ENCODE assay signal across 8 cellular contexts in genomic region chr16:70770968-70771552, GRCh38. TPM values are rescaled to one million over a fixed set of nuclear protein-coding genes. Genes with fewer than 3 reads are reported as not detected.
DNase-seq lines count a peak whose midpoint lies in the region; ATAC-seq and TF ChIP-seq lines count a peak whose summit lies in the region.

No MANE protein-coding gene starts in this region.

- H3K9me3 Mint-ChIP-seq in activated CD8-positive, alpha-beta T cell treated with anti-CD3 and anti-CD28 coated beads for 36 hours = no peaks in the 10 kb centered on the region

- DNase-seq in AG09309 (ENCODE audit: low read depth) = no peak
- peak; percentile 78 for DNase-seq in NB4 (ENCODE audit: low read depth)
- DNase-seq in activated CD8-positive, alpha-beta T cell treated with anti-CD3 and anti-CD28 coated beads for 36 hours = peak; percentile 73
- DNase-seq in effector memory CD4-positive, alpha-beta T cell = peak in 2 of 3 donors; percentile 4 to 17
- peak; percentile 49 for DNase-seq in middle frontal gyrus (ENCODE audit: extremely low spot score, low spot score)
- peak; percentile 28 to 32 for DNase-seq in stimulated activated CD8-positive, alpha-beta memory T cell treated with anti-CD3 and anti-CD28 coated beads, Interleukin-7, amount 100 ng/mL, for 48 hours (ENCODE audit: extremely low read depth in 1 of 2, low read depth in 1 of 2)

- H3K4me1 ChIP-seq in effector memory CD4-positive, alpha-beta T cell (ENCODE audit: control insufficient read depth, insufficient read depth, low read length, poor library complexity, severe bottlenecking) = no peaks in the 10 kb centered on the region

- no peak overlapping the region for H3K4me3 Mint-ChIP-seq in activated CD8-positive, alpha-beta T cell treated with anti-CD3 and anti-CD28 coated beads for 36 hours

- peaks cover 19% of the 10 kb centered on the region for H3K36me3 Mint-ChIP-seq in activated CD8-positive, alpha-beta T cell treated with anti-CD3 and anti-CD28 coated beads for 36 hours (ENCODE audit: low read depth)

- H3K27me3 ChIP-seq in effector memory CD4-positive, alpha-beta T cell (replicated peaks; ENCODE audit: control insufficient read depth, insufficient read depth, low read length, poor library complexity, severe bottlenecking) = no peaks in the 10 kb centered on the region

- ATAC-seq in GM19035 (IDR thresholded peaks at IDR 0.05; ENCODE audit: unreplicated experiment) (peak; percentile 60), HG03095 (IDR thresholded peaks at IDR 0.05; ENCODE audit: unreplicated experiment) (no peak)
- ATAC-seq in activated CD8-positive, alpha-beta T cell treated with anti-CD3 and anti-CD28 coated beads for 36 hours = peak; percentile 97

- intact Hi-C loops in activated CD8-positive, alpha-beta T cell treated with anti-CD3 and anti-CD28 coated beads for 36 hours (cut with micrococcal nuclease) = loop anchor here (5.0 kb wide), 1 partner anchor 89 kb away; no protein-coding TSS in a partner anchor

- no peaks in the 10 kb centered on the region for H3K9me3 ChIP-seq in effector memory CD4-positive, alpha-beta T cell (ENCODE audit: control insufficient read depth, low read length)

- no peak for TF ChIP-seq POLR2A in NB4 (IDR thresholded peaks at IDR 0.05; ENCODE audit: extremely low read depth, insufficient read length)

- no peaks in the 10 kb centered on the region for H3K4me1 Mint-ChIP-seq in activated CD8-positive, alpha-beta T cell treated with anti-CD3 and anti-CD28 coated beads for 36 hours (ENCODE audit: low read depth)

- POLR2A ChIA-PET in activated CD8-positive, alpha-beta T cell treated with anti-CD3 and anti-CD28 coated beads for 36 hours (lab: Charles Lee) = interaction anchor here (0.6 to 2.1 kb wide), 4 partner anchors 8 to 98 kb away, joined by 3 to 6 read pairs (median 3); no protein-coding TSS in a partner anchor

- CTCF ChIA-PET in activated CD8-positive, alpha-beta T cell treated with anti-CD3 and anti-CD28 coated beads for 36 hours (lab: Charles Lee) = interaction anchor here (0.6 to 4.2 kb wide), 37 partner anchors 8 to 415 kb away, joined by 3 to 94 read pairs (median 5); partner anchors contain the start of gene MTSS2

- no peak overlapping the region for H3K27ac ChIP-seq in effector memory CD4-positive, alpha-beta T cell (ENCODE audit: insufficient read depth, low read length, poor library complexity, severe bottlenecking)

- H3K36me3 ChIP-seq in effector memory CD4-positive, alpha-beta T cell (ENCODE audit: control insufficient read depth, insufficient read depth, low read length) = peaks cover 52% of the 10 kb centered on the region

- H3K4me3 ChIP-seq in AG09309 (ENCODE audit: control insufficient read depth, low read depth, low read length) = no peak overlapping the region
- no peak overlapping the region for H3K4me3 ChIP-seq in NB4 (ENCODE audit: low read depth, low read length)
- no peak overlapping the region for H3K4me3 ChIP-seq in effector memory CD4-positive, alpha-beta T cell (ENCODE audit: insufficient read depth, low read depth, low read length, poor library complexity, severe bottlenecking)

- TF ChIP-seq CTCF in AG09309 (IDR thresholded peaks at IDR 0.05; ENCODE audit: control insufficient read depth, insufficient read depth, low read depth, low read length, missing control alignments) (peak; percentile 97), NB4 (IDR thresholded peaks at IDR 0.05; ENCODE audit: low read depth, low read length) (peak; percentile 97)
- peak; percentile 97 for TF ChIP-seq CTCF in activated CD8-positive, alpha-beta T cell treated with anti-CD3 and anti-CD28 coated beads for 36 hours (IDR thresholded peaks at IDR 0.05)

- H3K27ac Mint-ChIP-seq in activated CD8-positive, alpha-beta T cell treated with anti-CD3 and anti-CD28 coated beads for 36 hours = no peak overlapping the region

- H3K27me3 Mint-ChIP-seq in activated CD8-positive, alpha-beta T cell treated with anti-CD3 and anti-CD28 coated beads for 36 hours = no peaks in the 10 kb centered on the region

RNA-seq across cellular contexts. Expression of gene VAC14, which starts 29.9 kb away (rescaled TPM):
- 10 to 100 TPM; 27.6 TPM for total RNA-seq in activated CD8-positive, alpha-beta T cell treated with anti-CD3 and anti-CD28 coated beads for 36 hours
